In genomic region chr6:37110455-37111155, GRCh38 we compare ENCODE assay signal across 1 cellular context.
TF ChIP-seq lines count a peak whose summit lies in the region.

No MANE protein-coding gene starts in this region.

TF ChIP-seq in HepG2, 621 proteins besides CTCF, POLR2A, EP300 and RAD21 (continued from another document and continues in another):
- TF ChIP-seq RNF219 (CRISPR knock-in tag; IDR thresholded peaks at IDR 0.05) (no peak), MTA3 (CRISPR knock-in tag; IDR thresholded peaks at IDR 0.05) (no peak), TCF7 (IDR thresholded peaks at IDR 0.05; ENCODE audit: low read depth) (peak; percentile 50; the same call in 1 of the 2 replicates), NR2F2 (IDR thresholded peaks at IDR 0.05; ENCODE audit: borderline replicate concordance, low read depth) (peak; percentile 86), RAD51 (IDR thresholded peaks at IDR 0.05; ENCODE audit: borderline replicate concordance) (no peak), HOXD1 (CRISPR knock-in tag; IDR thresholded peaks at IDR 0.05) (0 out of 2 replicates have a peak, but pooled peaks have one; percentile 76), PCBP1 (IDR thresholded peaks at IDR 0.05; ENCODE audit: borderline replicate concordance, low read depth, low read length) (no peak), ZNF773 (CRISPR knock-in tag; IDR thresholded peaks at IDR 0.05; ENCODE audit: borderline replicate concordance) (no peak), GTF2F1 (IDR thresholded peaks at IDR 0.05; ENCODE audit: low read length) (no peak), ZNF646 (CRISPR knock-in tag; IDR thresholded peaks at IDR 0.05) (peak; percentile 39; the same call in 1 of the 2 replicates), ERF (CRISPR knock-in tag; IDR thresholded peaks at IDR 0.05) (peak; percentile 85; the same call in 1 of the 2 replicates), ATF5 (CRISPR knock-in tag; IDR thresholded peaks at IDR 0.05; ENCODE audit: low read depth) (no peak), STAT5B (CRISPR knock-in tag; IDR thresholded peaks at IDR 0.05) (no peak), RARG (CRISPR knock-in tag; IDR thresholded peaks at IDR 0.05; ENCODE audit: low read depth) (0 out of 2 replicates have a peak, but pooled peaks have one; percentile 56), RXRB (CRISPR knock-in tag; IDR thresholded peaks at IDR 0.05; ENCODE audit: borderline replicate concordance) (peak; percentile 99), NR3C1 (CRISPR knock-in tag; IDR thresholded peaks at IDR 0.05) (no peak), ZNF18 (CRISPR knock-in tag; IDR thresholded peaks at IDR 0.05; ENCODE audit: insufficient replicate concordance) (no peak), MIER2 (CRISPR knock-in tag; IDR thresholded peaks at IDR 0.05) (peak; percentile 52; the same call in 1 of the 2 replicates), ZNF282 (IDR thresholded peaks at IDR 0.05; ENCODE audit: partially characterized antibody) (no peak), PRDM15 (CRISPR knock-in tag; IDR thresholded peaks at IDR 0.05) (no peak), MYNN (CRISPR knock-in tag; IDR thresholded peaks at IDR 0.05; ENCODE audit: low read depth) (no peak; the same call in 1 of the 2 replicates), PAF1 (CRISPR knock-in tag; IDR thresholded peaks at IDR 0.05) (no peak), MEIS2 (CRISPR knock-in tag; IDR thresholded peaks at IDR 0.05) (no peak), ZFP36L1 (CRISPR knock-in tag; IDR thresholded peaks at IDR 0.05) (peak; percentile 89; the same call in 1 of the 2 replicates), CCAR2 (optimal IDR thresholded peaks at IDR 0.05; ENCODE audit: low read depth, low read length) (no peak), ZHX1 (CRISPR knock-in tag; IDR thresholded peaks at IDR 0.05; ENCODE audit: low read depth) (0 out of 2 replicates have a peak, but pooled peaks have one; percentile 38), ZNF704 (CRISPR knock-in tag; IDR thresholded peaks at IDR 0.05; ENCODE audit: borderline replicate concordance) (no peak), ZNF280D (CRISPR knock-in tag; IDR thresholded peaks at IDR 0.05) (no peak), TARDBP (CRISPR knock-in tag; IDR thresholded peaks at IDR 0.05) (peak; percentile 73; the same call in 1 of the 2 replicates), ARHGAP35 (CRISPR knock-in tag; IDR thresholded peaks at IDR 0.05; ENCODE audit: borderline replicate concordance) (no peak), CAMTA2 (CRISPR knock-in tag; IDR thresholded peaks at IDR 0.05; ENCODE audit: borderline replicate concordance) (no peak), ZNF101 (CRISPR knock-in tag; IDR thresholded peaks at IDR 0.05; ENCODE audit: borderline replicate concordance, low read depth) (no peak), PHF8 (CRISPR knock-in tag; IDR thresholded peaks at IDR 0.05) (peak; percentile 28; the same call in 1 of the 2 replicates), IRF2 (CRISPR knock-in tag; IDR thresholded peaks at IDR 0.05) (peak; percentile 92), HHEX (CRISPR knock-in tag; IDR thresholded peaks at IDR 0.05) (peak; percentile 54; the same call in 1 of the 2 replicates)
